In genomic region chr6:56021943-56022342, GRCh38 we compare ENCODE assay signal across 20 cellular contexts.
A peak's percentile ranks its signal among the peaks of the same experiment; 100 is the strongest.
DNase-seq lines count a peak whose midpoint lies in the region; ATAC-seq, FAIRE-seq and TF ChIP-seq lines count a peak whose summit lies in the region.
"Had no signal": no experiment of that assay in that cellular context is flagged by ENCODE, and none has a peak within 500 bp of the region (broad histone marks: within the 10 kb centered on the region; RNA-seq: fewer than 3 reads in every experiment).

No MANE protein-coding gene starts in this region.

- POLR2A ChIA-PET in HepG2 (lab: Yijun Ruan, JAX), result no interaction called here

- H2BK5ac ChIP-seq in neuronal stem cell (ENCODE audit: low read length), result no peak overlapping the region

- DNase-seq in HepG2 (ENCODE audit: low spot score) (no peak), right lobe of liver (no peak), NOMO-1 treated with DMSO at 0.1 percent for 48 hours (lab: John Stamatoyannopoulos, UW; ENCODE audit: unreplicated experiment) (peak; percentile 34), epithelial cell of proximal tubule (ENCODE audit: low read depth) (no peak), neuronal stem cell (ENCODE audit: low spot score) (no peak), NCI-H446 treated with DMSO at 0.1 percent for 48 hours (lab: John Stamatoyannopoulos, UW) (no peak), AG20443 (ENCODE audit: low spot score) (no peak), NCI-H2227 (lab: John Stamatoyannopoulos, UW; ENCODE audit: unreplicated experiment) (no peak)
- DNase-seq: activated CD4-positive, alpha-beta T cell treated with anti-CD3 and anti-CD28 coated beads for 48 hours; activated naive CD4-positive, alpha-beta T cell treated with anti-CD3 and anti-CD28 coated beads, Interleukin-2, amount 10 ng/mL, durations not matched to agents 7 days and 5 days; dorsolateral prefrontal cortex; esophagus squamous epithelium; hypothalamus; NCI-H1694; NCI-H524; SHP77; stimulated activated naive CD4-positive, alpha-beta T cell treated with Interleukin-2 at 50 U/mL for 16 hours; T-helper 9 cell had no signal

- H3K4me3 ChIP-seq in HepG2 (replicated peaks in 1 of 3; ENCODE audit: insufficient read depth in 1 of 3, low read depth in 2 of 3, low read length in 3 of 3) (no peak overlapping the region), right lobe of liver (no peak overlapping the region), epithelial cell of proximal tubule (ENCODE audit: low read depth, low read length) (no peak overlapping the region), neuronal stem cell (ENCODE audit: low read length in 2 of 2) (no peak overlapping the region)
- H3K4me3 ChIP-seq: dorsolateral prefrontal cortex, esophagus squamous epithelium had no signal

- in situ Hi-C loops in HepG2 (cut with HindIII; ENCODE audit: extremely low pct_ligation_motif_present, low pct_unique_long_range_greater_than_20kb), result no loop called here

- no peaks in the 10 kb centered on the region for H3K79me1 ChIP-seq in neuronal stem cell (ENCODE audit: low read depth, low read length)

- H3K27ac ChIP-seq in HepG2 (ENCODE audit: extremely low read length, insufficient read depth, low read length), result no peak overlapping the region
- no peak overlapping the region for H3K27ac ChIP-seq in right lobe of liver
- no peak overlapping the region for H3K27ac ChIP-seq in neuronal stem cell (replicated peaks; ENCODE audit: low read length)
- H3K27ac ChIP-seq: dorsolateral prefrontal cortex, esophagus squamous epithelium, KMS-11 had no signal

- no peak overlapping the region for H2BK120ac ChIP-seq in neuronal stem cell (ENCODE audit: low read depth, low read length)

- no peaks in the 10 kb centered on the region for H3K36me3 ChIP-seq in HepG2 (replicated peaks in 1 of 2; ENCODE audit: control insufficient read depth in 1 of 2, insufficient read depth in 2 of 2, low read length in 2 of 2)
- H3K36me3 ChIP-seq in right lobe of liver, result no peaks in the 10 kb centered on the region
- H3K36me3 ChIP-seq in neuronal stem cell (replicated peaks in 1 of 2; ENCODE audit: control insufficient read depth in 2 of 2, insufficient read depth in 2 of 2, low read length in 2 of 2), result no peaks in the 10 kb centered on the region
- H3K36me3 ChIP-seq: esophagus squamous epithelium had no signal

- H2AFZ ChIP-seq in HepG2 (ENCODE audit: low read length) (no peak overlapping the region), neuronal stem cell (ENCODE audit: low read length) (no peak overlapping the region)

- TF ChIP-seq EP300 in HepG2 (IDR thresholded peaks at IDR 0.05; ENCODE audit: low read depth in 2 of 2, low read length in 2 of 2), result no peak
- no peak for TF ChIP-seq EP300 in HepG2 (CRISPR knock-in tag; IDR thresholded peaks at IDR 0.05; ENCODE audit: borderline replicate concordance)

- TF ChIP-seq CTCF in HepG2 (CRISPR knock-in tag; IDR thresholded peaks at IDR 0.05) (no peak), right lobe of liver (IDR thresholded peaks at IDR 0.05) (no peak), epithelial cell of proximal tubule (conservative IDR thresholded peaks at IDR 0.05; ENCODE audit: low read depth, low read length) (peak; percentile 33)

- no peak overlapping the region for H4K91ac ChIP-seq in neuronal stem cell (ENCODE audit: low read depth, low read length, poor library complexity)

- H4K20me1 ChIP-seq in HepG2 (ENCODE audit: insufficient read depth, low read length), result no peaks in the 10 kb centered on the region

- H3K4me1 ChIP-seq in HepG2 (ENCODE audit: insufficient read depth, low read length) (no peaks in the 10 kb centered on the region), right lobe of liver (no peaks in the 10 kb centered on the region), neuronal stem cell (ENCODE audit: control insufficient read depth in 2 of 2, insufficient read depth in 1 of 2, low read depth in 1 of 2, low read length in 2 of 2) (no peaks in the 10 kb centered on the region)
- H3K4me1 ChIP-seq: esophagus squamous epithelium had no signal

- no peaks in the 10 kb centered on the region for H3K9me3 ChIP-seq in HepG2 (ENCODE audit: low read length)
- H3K9me3 ChIP-seq in right lobe of liver, result no peaks in the 10 kb centered on the region
- no peaks in the 10 kb centered on the region for H3K9me3 ChIP-seq in neuronal stem cell (replicated peaks in 1 of 2; ENCODE audit: control insufficient read depth in 2 of 2, insufficient read depth in 1 of 2, low read depth in 1 of 2, low read length in 2 of 2)
- H3K9me3 ChIP-seq: esophagus squamous epithelium had no signal

- H2BK15ac ChIP-seq in neuronal stem cell (ENCODE audit: low read length), result no peak overlapping the region

- CTCF ChIA-PET in HepG2 (lab: Yijun Ruan, JAX; ENCODE audit: low intra/inter-chr PET ratio, low total read pairs), result interaction anchor here (1.0 kb wide), 1 partner anchor 271 kb away, joined by 4 read pairs; no protein-coding TSS in a partner anchor

- no peak for TF ChIP-seq RAD21 in HepG2 (CRISPR knock-in tag; IDR thresholded peaks at IDR 0.05)

- 2% methylated on average over 2 of the region's 2 CpGs for WGBS in HepG2 (ENCODE audit: low lambda C conversion rate)
- 32% methylated on average over 2 of the region's 2 CpGs for WGBS in right lobe of liver (ENCODE audit: insufficient coverage, low coverage, low lambda C conversion rate, missing lambda C conversion rate)
- WGBS in neuronal stem cell (ENCODE audit: extremely low coverage in 2 of 2, insufficient read length in 2 of 2, insufficient replicate concordance in 1 of 2), 2 donors, result no CpG with 5 or more reads among the region's 2 CpGs

- no peak overlapping the region for H3K4me2 ChIP-seq in HepG2 (ENCODE audit: low read depth, low read length)
- H3K4me2 ChIP-seq in neuronal stem cell (ENCODE audit: insufficient read depth, low read length, poor library complexity, severe bottlenecking), result no peak overlapping the region
- H3K4me2 ChIP-seq: KMS-11 had no signal

- FAIRE-seq in HepG2 (lab: Jason Lieb, UNC), result no peak

- ATAC-seq in HepG2 (no peak), right lobe of liver (no peak)
- ATAC-seq: left lobe of liver had no signal

- intact Hi-C loops in HepG2 (cut with micrococcal nuclease; ENCODE audit: unreplicated experiment) (loop anchor here (1.0 kb wide), 1 partner anchor 270 kb away; no protein-coding TSS in a partner anchor), right lobe of liver (cut with DNase I) (no loop called here)

- no peak overlapping the region for H2AK5ac ChIP-seq in neuronal stem cell (ENCODE audit: low read depth, low read length)

- no peak overlapping the region for H3K23ac ChIP-seq in neuronal stem cell (ENCODE audit: low read depth, low read length, poor library complexity)

- no peak overlapping the region for H2BK12ac ChIP-seq in neuronal stem cell (ENCODE audit: low read length)

- no peak overlapping the region for H3K18ac ChIP-seq in neuronal stem cell (ENCODE audit: low read length)

- H3K9ac ChIP-seq in HepG2 (ENCODE audit: insufficient read depth, low read depth, low read length) (no peak overlapping the region), neuronal stem cell (ENCODE audit: low read depth, low read length, poor library complexity) (no peak overlapping the region)
- H3K9ac ChIP-seq: KMS-11 had no signal

- no TSS peak for BruUV-seq in HepG2 (replicated peaks; lab: Mats Ljungman, UMichigan)

- no peak overlapping the region for H4K8ac ChIP-seq in neuronal stem cell (ENCODE audit: low read depth, low read length)

- TF ChIP-seq POLR2A in HepG2 (IDR thresholded peaks at IDR 0.05; ENCODE audit: insufficient read depth in 1 of 2, low read depth in 2 of 2, low read length in 2 of 2), result no peak
- TF ChIP-seq POLR2A in right lobe of liver (IDR thresholded peaks at IDR 0.05), result no peak

- H3K27me3 ChIP-seq in HepG2 (ENCODE audit: control insufficient read depth in 1 of 2, insufficient read depth in 2 of 2, low read length in 2 of 2) (no peaks in the 10 kb centered on the region), right lobe of liver (no peaks in the 10 kb centered on the region), neuronal stem cell (ENCODE audit: control insufficient read depth in 3 of 3, insufficient read depth in 3 of 3, low read depth in 1 of 3, low read length in 3 of 3) (peaks cover 0 to under 1% (median 0%) of the 10 kb centered on the region in 3 experiments)
- H3K27me3 ChIP-seq: dorsolateral prefrontal cortex, esophagus squamous epithelium had no signal

- no peaks in the 10 kb centered on the region for H3K79me2 ChIP-seq in HepG2 (ENCODE audit: insufficient read depth, low read length)

- no peak overlapping the region for H3K4ac ChIP-seq in neuronal stem cell (ENCODE audit: low read length)

- H3K14ac ChIP-seq in neuronal stem cell (ENCODE audit: low read length), result no peak overlapping the region

TF ChIP-seq in HepG2, 621 proteins besides CTCF, POLR2A, EP300 and RAD21:
- TF ChIP-seq ZNF501 (CRISPR knock-in tag; IDR thresholded peaks at IDR 0.05), result no peak
- TF ChIP-seq BCL6 (CRISPR knock-in tag; IDR thresholded peaks at IDR 0.05), result no peak
- TF ChIP-seq NCOA5 (CRISPR knock-in tag; IDR thresholded peaks at IDR 0.05), result no peak
- TF ChIP-seq MIXL1 (CRISPR knock-in tag; IDR thresholded peaks at IDR 0.05), result peak; percentile 56; the same call in 1 of the 2 replicates
- TF ChIP-seq POGZ (CRISPR knock-in tag; IDR thresholded peaks at IDR 0.05), result no peak
- peak; percentile 30; the same call in 1 of the 2 replicates for TF ChIP-seq STAG1 (CRISPR knock-in tag; IDR thresholded peaks at IDR 0.05)
- no peak for TF ChIP-seq NKX3-1 (CRISPR knock-in tag; IDR thresholded peaks at IDR 0.05)
- TF ChIP-seq ZNF224 (CRISPR knock-in tag; IDR thresholded peaks at IDR 0.05), result no peak
- TF ChIP-seq CREB1 (IDR thresholded peaks at IDR 0.05), result no peak
- no peak for TF ChIP-seq CREB1 (CRISPR knock-in tag; IDR thresholded peaks at IDR 0.05)
- TF ChIP-seq TRIM24 (CRISPR knock-in tag; IDR thresholded peaks at IDR 0.05), result no peak
TF ChIP-seq in HepG2: peak in this region for 2.
